ENCODE assay signal across 9 cellular contexts in genomic region chr1:154749078-154749760, GRCh38.
DNase-seq lines count a peak whose midpoint lies in the region; ATAC-seq and TF ChIP-seq lines count a peak whose summit lies in the region.
"Had no signal": no experiment of that assay in that cellular context is flagged by ENCODE, and none has a peak within 500 bp of the region (broad histone marks: within the 10 kb centered on the region; RNA-seq: fewer than 3 reads in every experiment).

No MANE protein-coding gene starts in this region.

- no peaks in the 10 kb centered on the region for H3K36me3 Mint-ChIP-seq in CD8-positive, alpha-beta memory T cell
- H3K36me3 Mint-ChIP-seq: memory B cell had no signal

- no peaks in the 10 kb centered on the region for H3K27me3 ChIP-seq in CD8-positive, alpha-beta memory T cell (ENCODE audit: insufficient read depth, low read length, poor library complexity, severe bottlenecking)

- no peak overlapping the region for H3K27ac Mint-ChIP-seq in CD8-positive, alpha-beta memory T cell
- H3K27ac Mint-ChIP-seq: memory B cell had no signal

- H3K27me3 Mint-ChIP-seq in CD8-positive, alpha-beta memory T cell, result peaks cover 3 to 16% of the 10 kb centered on the region in 2 donors

- H3K4me3 ChIP-seq in lower leg skin (ENCODE audit: low read depth, poor library complexity, severe bottlenecking), result no peak overlapping the region
- H3K4me3 ChIP-seq in CD8-positive, alpha-beta memory T cell (ENCODE audit: low read length), result no peak overlapping the region

- TF ChIP-seq CTCF in lower leg skin (IDR thresholded peaks at IDR 0.05), result no peak

- peaks cover 47% of the 10 kb centered on the region for H3K4me1 ChIP-seq in CD8-positive, alpha-beta memory T cell (ENCODE audit: insufficient read depth, low read length)

- H3K27ac ChIP-seq in CD8-positive, alpha-beta memory T cell (ENCODE audit: low read depth, low read length), result no peak overlapping the region

- intact Hi-C loops in lower leg skin (cut with DNase I; ENCODE audit: low total_unique reads), result no loop called here

- H3K9me3 ChIP-seq in CD8-positive, alpha-beta memory T cell (ENCODE audit: low read length), result no peaks in the 10 kb centered on the region

- peaks cover 36 to 45% (median 44%) of the 10 kb centered on the region in 3 donors for H3K4me1 Mint-ChIP-seq in CD8-positive, alpha-beta memory T cell

- no peaks in the 10 kb centered on the region for H3K9me3 Mint-ChIP-seq in CD8-positive, alpha-beta memory T cell
- H3K9me3 Mint-ChIP-seq: memory B cell had no signal

- DNase-seq in DMS153 treated with DMSO at 0.1 percent for 48 hours (lab: John Stamatoyannopoulos, UW; ENCODE audit: unreplicated experiment) (peak; percentile 71), HuH-7 (ENCODE audit: low spot score) (peak; percentile 33), lung microvascular endothelial cell (ENCODE audit: low read depth in 2 of 2) (peak; percentile 31 to 44), lower leg skin (ENCODE audit: low spot score in 2 of 2) (no peak), germinal center (ENCODE audit: low spot score) (no peak)
- peak; percentile 70 to 75 for DNase-seq in activated T-cell treated with anti-CD3 and anti-CD28 coated beads, Interleukin-2, amount 50 U/mL, for 48 hours
- no peak for DNase-seq in CD8-positive, alpha-beta memory T cell

- POLR2A ChIA-PET in CD8-positive, alpha-beta memory T cell (lab: Charles Lee), result no interaction called here

- no peak overlapping the region for H3K4me3 Mint-ChIP-seq in CD8-positive, alpha-beta memory T cell
- H3K4me3 Mint-ChIP-seq: memory B cell had no signal

- CTCF ChIA-PET in CD8-positive, alpha-beta memory T cell (lab: Charles Lee), result interaction anchor here (1.5 to 1.8 kb wide), 3 partner anchors 130 to 189 kb away, joined by 3 to 5 read pairs (median 4); no protein-coding TSS in a partner anchor

- TF ChIP-seq POLR2A in lower leg skin (IDR thresholded peaks at IDR 0.05), result no peak

- no peak for ATAC-seq in GM21786 (IDR thresholded peaks at IDR 0.05; ENCODE audit: unreplicated experiment)

- WGBS in lower leg skin, 2 donors, result 42 to 53% methylated on average over 8 of the region's 8 CpGs

- H3K36me3 ChIP-seq in CD8-positive, alpha-beta memory T cell (ENCODE audit: insufficient read depth, low read length), result no peaks in the 10 kb centered on the region

Comparison
In these comparisons a context has a peak if more than half of its experiments do, and no peak if none do; other contexts are left out.
1. DNase-seq: peak in DMS153 treated with DMSO at 0.1 percent for 48 hours (single experiment), HuH-7 (single experiment), activated T-cell treated with anti-CD3 and anti-CD28 coated beads, Interleukin-2, amount 50 U/mL, for 48 hours (2 of 2) and lung microvascular endothelial cell (2 of 2); none in lower leg skin (0 of 2), germinal center (single experiment) and CD8-positive, alpha-beta memory T cell (0 of 5).